ENCODE assay signal across 8 cellular contexts in genomic region chr15:72231066-72231846, GRCh38. TPM values are rescaled to one million over a fixed set of nuclear protein-coding genes. Genes with fewer than 3 reads are reported as not detected.
DNase-seq lines count a peak whose midpoint lies in the region; ATAC-seq and TF ChIP-seq lines count a peak whose summit lies in the region.

Gene PKM, minus strand, starts transcription at chr15:72231190. Its CDS starts 12,093 bp downstream, at chr15:72219097.

- TF ChIP-seq CTCF in GM12875 (IDR thresholded peaks at IDR 0.05; ENCODE audit: borderline replicate concordance, insufficient read depth, low read depth, low read length), result no peak
- peak in 1 of 6 experiments; percentile 5 for TF ChIP-seq CTCF in adrenal gland (IDR thresholded peaks at IDR 0.05)
- peak in 1 of 12 donors; percentile 6 for TF ChIP-seq CTCF in heart left ventricle (IDR thresholded peaks at IDR 0.05)
- TF ChIP-seq CTCF in transverse colon (IDR thresholded peaks at IDR 0.05), result no peak

- TF ChIP-seq POLR2A in adrenal gland (IDR thresholded peaks at IDR 0.05) (peak; percentile 98 to 99), heart left ventricle (IDR thresholded peaks at IDR 0.05) (peak; percentile 57 to 95), transverse colon (IDR thresholded peaks at IDR 0.05) (peak; percentile 98)

- H3K27ac ChIP-seq in adrenal gland (peak within 1 kb of the TSS; percentile 90 to 99 (median 94)), heart left ventricle (peak within 1 kb of the TSS; percentile 95 to 100 (median 99)), transverse colon (peak within 1 kb of the TSS; percentile 92 to 99 (median 97))

- H3K9me3 ChIP-seq in adrenal gland (replicated peaks in 1 of 3) (no peaks in the 10 kb centered on the region), heart left ventricle (no peaks in the 10 kb centered on the region), transverse colon (no peaks in the 10 kb centered on the region)

- peak within 1 kb of the TSS; percentile 99 for H3K4me3 ChIP-seq in GM12875 (ENCODE audit: low read depth, low read length)
- H3K4me3 ChIP-seq in adrenal gland, result peak within 1 kb of the TSS; percentile 70 to 90 (median 74)
- peak within 1 kb of the TSS; percentile 73 to 99 (median 89) for H3K4me3 ChIP-seq in heart left ventricle
- H3K4me3 ChIP-seq in transverse colon, result peak within 1 kb of the TSS; percentile 39 to 93 (median 80)

- intact Hi-C loops in adrenal gland (cut with DNase I) (loop anchor here in 1 of 2 donors (5.0 kb wide), 1 partner anchor 34 kb away; the partner anchor contains the start of gene GRAMD2A), heart left ventricle (cut with DNase I) (loop anchor here in 6 of 10 donors (1.0 to 5.0 kb wide), 6 partner anchors 28 to 42 kb away; partner anchors contain the start of genes PARP6 (in 5 of the 6) and GRAMD2A (in 1 of the 6)), transverse colon (cut with DNase I; ENCODE audit: low total_unique reads) (loop anchor here (2.0 kb wide), 1 partner anchor 42 kb away; the partner anchor contains the start of gene PARP6)

- H3K4me1 ChIP-seq in adrenal gland (replicated peaks in 1 of 2) (peaks cover 36 to 42% of the 10 kb centered on the region in 2 donors), heart left ventricle (peaks cover 4 to 49% (median 42%) of the 10 kb centered on the region in 12 donors), transverse colon (peaks cover 22 to 46% (median 43%) of the 10 kb centered on the region in 4 donors)

- no peaks in the 10 kb centered on the region for H3K36me3 ChIP-seq in adrenal gland (replicated peaks in 1 of 2)
- no peaks in the 10 kb centered on the region for H3K36me3 ChIP-seq in heart left ventricle
- no peaks in the 10 kb centered on the region for H3K36me3 ChIP-seq in transverse colon

- peak; percentile 39 for ATAC-seq in HG02840 (IDR thresholded peaks at IDR 0.05; ENCODE audit: low FRiP score, unreplicated experiment)
- peak; percentile 79 to 90 (median 88) for ATAC-seq in heart left ventricle

- no peaks in the 10 kb centered on the region for H3K27me3 ChIP-seq in adrenal gland
- no peaks in the 10 kb centered on the region for H3K27me3 ChIP-seq in heart left ventricle
- H3K27me3 ChIP-seq in transverse colon, result no peaks in the 10 kb centered on the region

- in situ Hi-C loops in transverse colon (cut with MboI; ENCODE audit: low pct_ligation_motif_present in 1 of 4, low pct_unique_long_range_greater_than_20kb in 1 of 4, low sequenced_read_pairs in 3 of 4), result no loop called here

- peak; percentile 84 for DNase-seq in NCI-H146 treated with DMSO at 0.1 percent for 48 hours (lab: John Stamatoyannopoulos, UW; ENCODE audit: unreplicated experiment)
- peak; percentile 83 to 98 (median 85) for DNase-seq in T-helper 1 cell
- DNase-seq in adrenal gland, result peak; percentile 97 to 99 (median 98)
- DNase-seq in heart left ventricle, result peak; percentile 96 to 98 (median 97)
- DNase-seq in pons (ENCODE audit: low spot score), result peak; percentile 82
- DNase-seq in transverse colon, result peak; percentile 98

- 0 to 1% (median 0%) methylated on average over 16 to 70 of the region's 70 CpGs for WGBS in adrenal gland, 4 donors
- WGBS in heart left ventricle, 4 donors, result 0 to 1% (median 0%) methylated on average over 18 to 70 of the region's 70 CpGs
- 0% methylated on average over 3 to 27 of the region's 70 CpGs for WGBS in transverse colon (ENCODE audit: low coverage in 1 of 2), 2 donors

- TF ChIP-seq EP300 in transverse colon (IDR thresholded peaks at IDR 0.05; ENCODE audit: low read depth), result peak; percentile 42

RNA-seq across cellular contexts. Expression of gene PKM, which starts in this region (rescaled TPM):
- total RNA-seq in adrenal gland, result 1,000 to 10,000 TPM in 6 of 8 donors, 100 to 1,000 TPM in 2; 865 to 1,257 (median 1,087) TPM
- polyA plus RNA-seq in adrenal gland, result 1,000 to 10,000 TPM in 1 of 3 donors, 100 to 1,000 TPM in 2; 520 to 1,308 (median 545) TPM
- 1,000 to 10,000 TPM in 4 of 9 donors, 100 to 1,000 TPM in 5; 648 to 1,279 (median 923) TPM for total RNA-seq in heart left ventricle
- polyA plus RNA-seq in heart left ventricle, result 100 to 1,000 TPM; 602 to 887 TPM
- total RNA-seq in transverse colon, result 100 to 1,000 TPM; 259 to 431 (median 291) TPM

Comparison
In these comparisons a context has a peak if more than half of its experiments do, and no peak if none do; other contexts are left out.
1. Peak in every context shown above with its lines: DNase-seq, ATAC-seq, H3K4me3 ChIP-seq and H3K27ac ChIP-seq.